Comparison of ENCODE assay signal across 10 cellular contexts in genomic region chr22:21009638-21010425, GRCh38. TPM values are rescaled to one million over a fixed set of nuclear protein-coding genes. Genes with fewer than 3 reads are reported as not detected.
DNase-seq lines count a peak whose midpoint lies in the region; ATAC-seq and TF ChIP-seq lines count a peak whose summit lies in the region.
"Had no signal": no experiment of that assay in that cellular context is flagged by ENCODE, and none has a peak within 500 bp of the region (broad histone marks: within the 10 kb centered on the region; RNA-seq: fewer than 3 reads in every experiment).

No MANE protein-coding gene starts in this region.

- H3K9me3 ChIP-seq in lower lobe of right lung: no peaks in the 10 kb centered on the region
- no peaks in the 10 kb centered on the region for H3K9me3 ChIP-seq in upper lobe of left lung
- H3K9me3 ChIP-seq: SJSA1 had no signal

- no peak for TF ChIP-seq POLR2A in upper lobe of left lung (IDR thresholded peaks at IDR 0.05)

- no peak for TF ChIP-seq EP300 in upper lobe of left lung (IDR thresholded peaks at IDR 0.05)

- H3K27me3 ChIP-seq in lower lobe of right lung (ENCODE audit: low read depth) (no peaks in the 10 kb centered on the region), upper lobe of left lung (no peaks in the 10 kb centered on the region)
- H3K27me3 ChIP-seq: SJSA1 had no signal

- intact Hi-C loops in lower lobe of right lung (cut with DNase I): no loop called here

- WGBS in upper lobe of left lung, 2 donors: 62 to 69% methylated on average over 10 of the region's 10 CpGs

- H3K4me3 ChIP-seq in cardiac fibroblast (replicated peaks in 1 of 2; ENCODE audit: low read depth in 2 of 2, low read length in 2 of 2) (no peak overlapping the region), lower lobe of right lung (no peak overlapping the region), upper lobe of left lung (no peak overlapping the region)
- H3K4me3 ChIP-seq: SJSA1 had no signal

- ATAC-seq in lower lobe of right lung (peak; percentile 44 to 49), upper lobe of left lung (ENCODE audit: low FRiP score in 2 of 2) (no peak), GM21786 (IDR thresholded peaks at IDR 0.05; ENCODE audit: unreplicated experiment) (no peak)

- TF ChIP-seq CTCF in cardiac fibroblast (IDR thresholded peaks at IDR 0.05; ENCODE audit: low read depth, low read length): no peak
- TF ChIP-seq CTCF in lower lobe of right lung (IDR thresholded peaks at IDR 0.05): no peak
- no peak for TF ChIP-seq CTCF in GM20000 (IDR thresholded peaks at IDR 0.05; ENCODE audit: extremely low read depth, missing control alignments)
- no peak for TF ChIP-seq CTCF in upper lobe of left lung (IDR thresholded peaks at IDR 0.05)

- H3K4me1 ChIP-seq in lower lobe of right lung (peaks cover 15% of the 10 kb centered on the region), upper lobe of left lung (peaks cover 11 to 14% (median 12%) of the 10 kb centered on the region in 4 donors)

- H3K36me3 ChIP-seq in lower lobe of right lung (no peaks in the 10 kb centered on the region), upper lobe of left lung (no peaks in the 10 kb centered on the region)
- H3K36me3 ChIP-seq: SJSA1 had no signal

- DNase-seq in ELF-1 (ENCODE audit: low read depth, low spot score) (peak; percentile 72), M059J (ENCODE audit: low read depth) (peak; percentile 46), cardiac fibroblast (ENCODE audit: low read depth in 2 of 2) (peak; percentile 53 to 59), lower lobe of right lung (no peak), GM20000 (ENCODE audit: low spot score) (no peak), upper lobe of left lung (no peak), nucleus accumbens (lab: John Stamatoyannopoulos, UW) (no peak)
- DNase-seq: naive B cell had no signal

- H3K27ac ChIP-seq in lower lobe of right lung (no peak overlapping the region), upper lobe of left lung (no peak overlapping the region)
- H3K27ac ChIP-seq: SJSA1 had no signal

RNA-seq across cellular contexts. Expression of gene P2RX6, which starts 5.1 kb away (rescaled TPM):
- total RNA-seq in M059J (2014; rRNA removed; shearing (Covaris generic)): 2.1 and 3.6 TPM in 2 replicates
- total RNA-seq in lower lobe of right lung (2.1 TPM), upper lobe of left lung (10 to 100 TPM in 1 of 6 donors, 1 to 10 TPM in 1, under 1 TPM in 4; 0.39 to 22.0 (median 0.65) TPM)

RNA-seq across cellular contexts. Expression of gene THAP7, which starts 7.9 kb away (rescaled TPM):
- total RNA-seq in M059J (2014; rRNA removed; shearing (Covaris generic)): 50.2 and 52.6 TPM in 2 replicates
- total RNA-seq in lower lobe of right lung (24.3 TPM), upper lobe of left lung (10 to 100 TPM; 18.9 to 52.4 (median 32.0) TPM)

RNA-seq across cellular contexts. Expression of gene SLC7A4, which starts 22.5 kb away (rescaled TPM):
- not detected in 2 replicates for total RNA-seq in M059J (2014; rRNA removed; shearing (Covaris generic))
- total RNA-seq in lower lobe of right lung: 0.47 TPM
- 1 to 10 TPM in 5 of 6 donors, not detected in 1; 1.2 to 5.2 (median 1.5) TPM for total RNA-seq in upper lobe of left lung
- total RNA-seq: SJSA1 had no signal

RNA-seq across cellular contexts. Expression of gene LZTR1, which starts 27.7 kb away (rescaled TPM):
- total RNA-seq in M059J (2014; rRNA removed; shearing (Covaris generic)): 13.0 and 14.0 TPM in 2 replicates
- total RNA-seq in lower lobe of right lung: 51.6 TPM
- total RNA-seq in upper lobe of left lung: 100 to 1,000 TPM in 2 of 6 donors, 10 to 100 TPM in 4; 33.7 to 114 (median 63.2) TPM

RNA-seq across cellular contexts. Expression of gene LRRC74B, which starts 35.9 kb away (rescaled TPM):
- not detected in 2 replicates for total RNA-seq in M059J (2014; rRNA removed; shearing (Covaris generic))
- total RNA-seq in lower lobe of right lung (3.6 TPM), upper lobe of left lung (1 to 10 TPM in 5 of 6 donors, under 1 TPM in 1; 0.14 to 6.6 (median 3.2) TPM)
- total RNA-seq: SJSA1 had no signal

Comparison
In these comparisons a context has a peak if more than half of its experiments do, and no peak if none do; other contexts are left out.
1. DNase-seq: peak in ELF-1 (single experiment), M059J (single experiment) and cardiac fibroblast (2 of 2); none in lower lobe of right lung (single experiment), GM20000 (single experiment), upper lobe of left lung (0 of 2) and nucleus accumbens (0 of 56).
2. ATAC-seq: peak in lower lobe of right lung (2 of 2); none in upper lobe of left lung (0 of 2) and GM21786 (single experiment).